In the genomic region with DNA sequence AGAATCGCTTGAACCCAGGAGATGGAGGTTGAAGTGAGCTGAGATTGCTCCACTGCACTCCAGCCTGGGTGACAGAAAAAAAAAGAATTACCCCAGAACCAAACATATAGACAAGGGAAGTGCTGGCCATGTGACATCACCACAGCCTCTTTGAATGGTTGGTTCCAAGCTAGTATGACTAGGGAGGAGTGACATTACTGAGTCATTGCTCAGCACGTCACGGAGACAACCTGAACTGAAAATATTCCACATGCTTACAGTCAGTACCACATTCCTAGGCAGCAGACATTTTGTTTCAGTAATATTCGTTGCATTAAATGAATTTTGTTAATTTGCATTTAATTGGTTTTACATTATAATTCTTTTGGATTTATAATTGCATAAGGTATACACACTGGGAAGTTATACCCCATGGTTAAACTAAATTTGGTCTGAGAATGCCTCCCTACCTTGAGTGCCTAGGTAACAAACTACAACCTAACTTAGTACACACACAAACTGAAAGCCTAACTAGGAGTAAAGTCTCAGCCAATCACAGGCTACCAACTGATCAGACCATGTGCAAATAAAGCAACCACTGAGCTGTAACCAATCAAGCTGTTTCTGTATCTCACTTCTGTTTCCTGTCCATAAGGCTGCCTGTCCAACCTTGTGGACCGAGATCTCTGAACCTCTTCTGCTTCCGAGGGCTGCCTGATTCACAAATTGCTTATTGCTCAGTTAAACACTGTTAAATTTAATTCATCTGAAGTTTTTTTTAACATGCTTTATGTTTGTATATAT, we compare ENCODE assay signal across 11 cellular contexts.
A peak's percentile ranks its signal among the peaks of the same experiment; 100 is the strongest.
DNase-seq lines count a peak whose midpoint lies in the region; ATAC-seq, FAIRE-seq and TF ChIP-seq lines count a peak whose summit lies in the region.
"Had no signal": no experiment of that assay in that cellular context is flagged by ENCODE, and none has a peak within 500 bp of the region (broad histone marks: within the 10 kb centered on the region; RNA-seq: fewer than 3 reads in every experiment).

No MANE protein-coding gene starts in this region.

- H3K27me3 ChIP-seq in ascending aorta: no peaks in the 10 kb centered on the region
- no peaks in the 10 kb centered on the region for H3K27me3 ChIP-seq in left lung
- H3K27me3 ChIP-seq: pancreas had no signal

- H3K27ac Mint-ChIP-seq in T-helper 17 cell: no peak overlapping the region

- TF ChIP-seq CTCF in ascending aorta (IDR thresholded peaks at IDR 0.05): no peak
- TF ChIP-seq CTCF in left lung (IDR thresholded peaks at IDR 0.05): no peak
- TF ChIP-seq CTCF in D721Med (IDR thresholded peaks at IDR 0.05; ENCODE audit: insufficient read depth, missing control alignments): no peak

- peaks cover 7 to 18% of the 10 kb centered on the region in 2 donors for H3K4me1 ChIP-seq in ascending aorta
- H3K4me1 ChIP-seq in left lung: peaks cover 10 to 11% of the 10 kb centered on the region in 2 donors

- DNase-seq in A172 (ENCODE audit: low spot score) (peak; percentile 78), ascending aorta (ENCODE audit: low spot score in 2 of 2) (no peak), posterior vena cava (ENCODE audit: low spot score) (no peak), left lung (no peak), D721Med (ENCODE audit: insufficient read length, low spot score) (no peak), T-helper 17 cell (no peak)
- DNase-seq: NCI-H1048, pancreas had no signal

- H3K27ac ChIP-seq in ascending aorta: peak overlapping the region; percentile 68 to 74
- peak overlapping the region in 1 of 2 donors; percentile 3 for H3K27ac ChIP-seq in left lung
- H3K27ac ChIP-seq: C4-2B had no signal

- no peak overlapping the region for H3K4me3 ChIP-seq in ascending aorta
- no peak overlapping the region for H3K4me3 ChIP-seq in left lung
- H3K4me3 ChIP-seq: pancreas had no signal

- FAIRE-seq in D721Med (lab: Jason Lieb, UNC): no peak
- FAIRE-seq: pancreas had no signal

- peak; percentile 90 for ATAC-seq in GM19395 (IDR thresholded peaks at IDR 0.05; ENCODE audit: unreplicated experiment)
- ATAC-seq in HG03103 (IDR thresholded peaks at IDR 0.05; ENCODE audit: low read depth, unreplicated experiment): peak; percentile 91
- no peak for ATAC-seq in left lung
- no peak for ATAC-seq in T-helper 17 cell

- intact Hi-C loops in ascending aorta (cut with DNase I): loop anchor here (2.0 to 5.0 kb wide), 3 partner anchors 166 to 509 kb away; a partner anchor contains a TSS
- intact Hi-C loops in posterior vena cava (cut with DNase I): loop anchor here in 1 of 2 donors (5.0 to 10.0 kb wide), 3 partner anchors 76 to 394 kb away; a partner anchor contains a TSS
- intact Hi-C loops in left lung (cut with DNase I): no loop called here

- H3K36me3 ChIP-seq in ascending aorta (no peaks in the 10 kb centered on the region), left lung (no peaks in the 10 kb centered on the region)
- H3K36me3 ChIP-seq: pancreas had no signal

- no peaks in the 10 kb centered on the region for H3K36me3 Mint-ChIP-seq in T-helper 17 cell (ENCODE audit: low read depth)

- H3K9me3 ChIP-seq in ascending aorta: no peaks in the 10 kb centered on the region
- no peaks in the 10 kb centered on the region for H3K9me3 ChIP-seq in left lung
- H3K9me3 ChIP-seq in T-helper 17 cell (ENCODE audit: control insufficient read depth, low read length, poor library complexity, severe bottlenecking): no peaks in the 10 kb centered on the region
- H3K9me3 ChIP-seq: pancreas had no signal

- peaks cover 10% of the 10 kb centered on the region for H3K4me1 Mint-ChIP-seq in T-helper 17 cell

- H3K4me3 Mint-ChIP-seq in T-helper 17 cell: no peak overlapping the region

- peaks cover 7% of the 10 kb centered on the region for H3K27me3 Mint-ChIP-seq in T-helper 17 cell

Comparison
In these comparisons a context has a peak if more than half of its experiments do, and no peak if none do; other contexts are left out.
1. ATAC-seq: peak in GM19395 (single experiment) and HG03103 (single experiment); none in left lung (single experiment) and T-helper 17 cell (single experiment).